ENCODE assay signal across 17 cellular contexts in genomic region chr4:5750052-5750950, GRCh38. TPM values are rescaled to one million over a fixed set of nuclear protein-coding genes. Genes with fewer than 3 reads are reported as not detected.
DNase-seq lines count a peak whose midpoint lies in the region; TF ChIP-seq lines count a peak whose summit lies in the region.
"Had no signal": no experiment of that assay in that cellular context is flagged by ENCODE, and none has a peak within 500 bp of the region (broad histone marks: within the 10 kb centered on the region; RNA-seq: fewer than 3 reads in every experiment).

No MANE protein-coding gene starts in this region.

- no peak overlapping the region for H2BK120ac ChIP-seq in mesenchymal stem cell (ENCODE audit: low read depth, low read length)

- H4K20me1 ChIP-seq in Karpas-422 (ENCODE audit: insufficient read depth, low read depth, low read length) = no peaks in the 10 kb centered on the region

- no peak overlapping the region for H3K4me3 ChIP-seq in AG04450 (ENCODE audit: low read depth, low read length)
- no peak overlapping the region for H3K4me3 ChIP-seq in mesenchymal stem cell (ENCODE audit: insufficient read depth in 1 of 2, low read depth in 1 of 2, low read length in 2 of 2)
- H3K4me3 ChIP-seq in Karpas-422 (ENCODE audit: low read length) = no peak overlapping the region
- no peak overlapping the region for H3K4me3 ChIP-seq in dorsolateral prefrontal cortex
- H3K4me3 ChIP-seq: transverse colon had no signal

- H3K9me2 ChIP-seq in Karpas-422 (replicated peaks; ENCODE audit: insufficient read depth, low read length) = no peaks in the 10 kb centered on the region

- H3K4ac ChIP-seq in mesenchymal stem cell (ENCODE audit: low read depth in 1 of 2, low read length in 2 of 2) = no peak overlapping the region

- H2AFZ ChIP-seq in mesenchymal stem cell (ENCODE audit: low read depth, low read length) = no peak overlapping the region
- H2AFZ ChIP-seq in Karpas-422 (ENCODE audit: low read length) = no peak overlapping the region

- H3K9me3 ChIP-seq in AG04450 (ENCODE audit: control insufficient read depth, insufficient read depth, low read length) (no peaks in the 10 kb centered on the region; the same call in 1 of the 2 replicates), mesenchymal stem cell (ENCODE audit: control insufficient read depth, low read length) (no peaks in the 10 kb centered on the region), Karpas-422 (ENCODE audit: low read length) (no peaks in the 10 kb centered on the region)
- H3K9me3 ChIP-seq: neutrophil, transverse colon had no signal

- H3K4me1 ChIP-seq in mesenchymal stem cell (ENCODE audit: control insufficient read depth, insufficient read depth, low read depth, low read length) = peaks cover 53% of the 10 kb centered on the region
- no peaks in the 10 kb centered on the region for H3K4me1 ChIP-seq in Karpas-422 (ENCODE audit: low read length)
- H3K4me1 ChIP-seq: transverse colon had no signal

- CTCF ChIA-PET in AG04450 (lab: Charles Lee) = no interaction called here

- H3K9ac ChIP-seq in mesenchymal stem cell (ENCODE audit: low read length) (no peak overlapping the region), Karpas-422 (ENCODE audit: low read length) (no peak overlapping the region)

- no peak overlapping the region for H2BK12ac ChIP-seq in mesenchymal stem cell (ENCODE audit: low read length in 2 of 2)

- DNase-seq in AG04450 (ENCODE audit: low read depth, low spot score) (no peak), HS-5 (ENCODE audit: low read depth) (peak; percentile 58), dedifferentiated amniotic fluid mesenchymal stem cell (ENCODE audit: extremely low spot score) (peak; percentile 38), mesenchymal stem cell (peak; percentile 54), Karpas-422 (no peak), occipital lobe (lab: John Stamatoyannopoulos, UW) (no peak), dorsolateral prefrontal cortex (no peak), T-helper 9 cell (no peak)
- DNase-seq: activated CD4-positive, alpha-beta T cell treated with anti-CD3 and anti-CD28 coated beads for 1 hour; activated T-cell treated with anti-CD3 and anti-CD28 coated beads for 4 hours; AML-193; amniotic stem cell; DMS79 treated with DMSO at 0.1 percent for 48 hours; NCI-H2227 treated with DMSO at 0.1 percent for 48 hours; transverse colon had no signal

- no peak overlapping the region for H2BK5ac ChIP-seq in mesenchymal stem cell (ENCODE audit: low read depth, low read length, poor library complexity, severe bottlenecking)

- no peak overlapping the region for H3K4me2 ChIP-seq in mesenchymal stem cell (ENCODE audit: low read length, poor library complexity, severe bottlenecking)
- no peak overlapping the region for H3K4me2 ChIP-seq in Karpas-422 (ENCODE audit: low read depth, low read length, poor library complexity, severe bottlenecking)

- H3K14ac ChIP-seq in mesenchymal stem cell (ENCODE audit: low read length in 2 of 2) = no peak overlapping the region

- peak overlapping the region in 1 of 2 experiments; percentile 24 for H3K18ac ChIP-seq in mesenchymal stem cell (ENCODE audit: low read depth in 1 of 2, low read length in 2 of 2)

- TF ChIP-seq CTCF in AG04450 (IDR thresholded peaks at IDR 0.05; ENCODE audit: low read depth, low read length) (no peak), dorsolateral prefrontal cortex (IDR thresholded peaks at IDR 0.05 in 54 of 56, conservative IDR thresholded peaks at IDR 0.05 in 2 of 56; ENCODE audit: low read depth in 1 of 56, partially characterized antibody in 56 of 56) (no peak)

- WGBS in mesenchymal stem cell = 83% methylated on average over 10 of the region's 10 CpGs

- no peak overlapping the region for H4K91ac ChIP-seq in mesenchymal stem cell (ENCODE audit: low read length)

- H3K79me2 ChIP-seq in Karpas-422 (ENCODE audit: low read length) = no peaks in the 10 kb centered on the region

- H4K8ac ChIP-seq in mesenchymal stem cell (ENCODE audit: low read length) = no peak overlapping the region

- no peak overlapping the region for H3K23ac ChIP-seq in mesenchymal stem cell (ENCODE audit: low read length in 2 of 2)

- peak overlapping the region; percentile 87 for H3K27ac ChIP-seq in AG04450 (ENCODE audit: low read depth, low read length)
- H3K27ac ChIP-seq in mesenchymal stem cell (ENCODE audit: low read length, poor library complexity, severe bottlenecking) = peak overlapping the region; percentile 73
- no peak overlapping the region for H3K27ac ChIP-seq in Karpas-422 (ENCODE audit: low read length)
- H3K27ac ChIP-seq in dorsolateral prefrontal cortex = no peak overlapping the region
- H3K27ac ChIP-seq: neutrophil, transverse colon had no signal

- H3K36me3 ChIP-seq in mesenchymal stem cell (ENCODE audit: control insufficient read depth in 1 of 2, insufficient read depth in 2 of 2, low read depth in 1 of 2, low read length in 2 of 2) (peaks cover 64 to 71% of the 10 kb centered on the region in 2 experiments), Karpas-422 (ENCODE audit: insufficient read depth, low read length) (no peaks in the 10 kb centered on the region)
- H3K36me3 ChIP-seq: neutrophil, transverse colon had no signal

- POLR2A ChIA-PET in AG04450 (lab: Yijun Ruan, JAX) = interaction anchor here (1.1 to 1.2 kb wide), 3 partner anchors 14 to 42 kb away, joined by 3 to 5 read pairs (median 3); partner anchors contain the start of gene EVC2

- H2AK5ac ChIP-seq in mesenchymal stem cell (ENCODE audit: low read length, severe bottlenecking) = peak overlapping the region; percentile 45

- no peak overlapping the region for H2BK15ac ChIP-seq in mesenchymal stem cell (ENCODE audit: low read depth, poor library complexity, severe bottlenecking)

- no peaks in the 10 kb centered on the region for H3K27me3 ChIP-seq in AG04450 (ENCODE audit: control insufficient read depth, insufficient read depth, low read length)
- no peaks in the 10 kb centered on the region for H3K27me3 ChIP-seq in mesenchymal stem cell (ENCODE audit: control insufficient read depth in 1 of 2, insufficient read depth in 1 of 2, low read length in 2 of 2)
- no peaks in the 10 kb centered on the region for H3K27me3 ChIP-seq in Karpas-422 (ENCODE audit: low read length)
- H3K27me3 ChIP-seq in dorsolateral prefrontal cortex = peaks cover 0 to 4% (median 0%) of the 10 kb centered on the region in 45 donors
- H3K27me3 ChIP-seq: neutrophil, transverse colon had no signal

- H3K79me1 ChIP-seq in mesenchymal stem cell (replicated peaks; ENCODE audit: low read length, poor library complexity, severe bottlenecking) = peaks cover 11% of the 10 kb centered on the region

- intact Hi-C loops in dorsolateral prefrontal cortex (cut with DNase I) = no loop called here

RNA-seq across cellular contexts. Expression of gene EVC, which starts 39.3 kb away (rescaled TPM):
- 11.5 and 15.8 TPM in 2 replicates for polyA plus RNA-seq in AG04450 (2011; rRNA removed)
- polyA minus RNA-seq in AG04450 (2011; rRNA and poly(A)+ RNA removed) = 21.9 and 22.1 TPM in 2 replicates
- 14.1 TPM for polyA plus RNA-seq in mesenchymal stem cell (2013, experiment 1 of 2)
- polyA plus RNA-seq in mesenchymal stem cell (2013, experiment 2 of 2) = 13.4 TPM
- total RNA-seq in Karpas-422 (2014; rRNA removed; shearing (Covaris generic); ENCODE audit: low replicate concordance) = not detected in 2 replicates
- total RNA-seq in occipital lobe = 5.1 TPM
- total RNA-seq in dorsolateral prefrontal cortex = 10 to 100 TPM in 9 of 120 experiments, 1 to 10 TPM in 111; 2.6 to 15.7 (median 5.9) TPM

RNA-seq across cellular contexts. Expression of gene EVC2, which starts 41.9 kb away (rescaled TPM):
- 2.1 and 2.9 TPM in 2 replicates for polyA plus RNA-seq in AG04450 (2011; rRNA removed)
- 7.0 and 7.8 TPM in 2 replicates for polyA minus RNA-seq in AG04450 (2011; rRNA and poly(A)+ RNA removed)
- 2.5 TPM for polyA plus RNA-seq in mesenchymal stem cell (2013, experiment 1 of 2)
- polyA plus RNA-seq in mesenchymal stem cell (2013, experiment 2 of 2) = 2.3 TPM
- 0.15 and 0.36 TPM in 2 replicates for total RNA-seq in Karpas-422 (2014; rRNA removed; shearing (Covaris generic); ENCODE audit: low replicate concordance)
- total RNA-seq in occipital lobe (2.5 TPM), dorsolateral prefrontal cortex (1 to 10 TPM in 62 of 120 experiments, under 1 TPM in 58; 0.34 to 5.3 (median 1.1) TPM)
- total RNA-seq: HT1080 had no signal

Comparison
In these comparisons a context has a peak if more than half of its experiments do, and no peak if none do; other contexts are left out.
1. DNase-seq: peak in HS-5 (single experiment), dedifferentiated amniotic fluid mesenchymal stem cell (single experiment) and mesenchymal stem cell (single experiment); none in AG04450 (single experiment), Karpas-422 (single experiment), occipital lobe (single experiment), dorsolateral prefrontal cortex (0 of 10) and T-helper 9 cell (single experiment).
2. H3K27ac ChIP-seq: peak in AG04450 (single experiment) and mesenchymal stem cell (single experiment); none in Karpas-422 (single experiment) and dorsolateral prefrontal cortex (0 of 59).